ENCODE assay signal across 1 cellular context in genomic region chr7:84638339-84638697, GRCh38.
TF ChIP-seq lines count a peak whose summit lies in the region.

No MANE protein-coding gene starts in this region.

TF ChIP-seq in WTC11, 78 proteins besides CTCF, POLR2A, EP300 and RAD21 (continued from another document):
- TF ChIP-seq ARID4B (CRISPR knock-in tag; IDR thresholded peaks at IDR 0.05; ENCODE audit: borderline replicate concordance) (no peak), ZNF121 (CRISPR knock-in tag; IDR thresholded peaks at IDR 0.05) (no peak), STAT6 (CRISPR knock-in tag; conservative IDR thresholded peaks at IDR 0.05; ENCODE audit: low read depth) (no peak), MXD4 (CRISPR knock-in tag; IDR thresholded peaks at IDR 0.05; ENCODE audit: borderline replicate concordance) (no peak), HMGA2 (CRISPR knock-in tag; IDR thresholded peaks at IDR 0.05) (no peak), USF2 (CRISPR knock-in tag; IDR thresholded peaks at IDR 0.05) (no peak), GRHL2 (CRISPR knock-in tag; IDR thresholded peaks at IDR 0.05; ENCODE audit: insufficient replicate concordance, severe bottlenecking) (no peak), ATF2 (CRISPR knock-in tag; IDR thresholded peaks at IDR 0.05; ENCODE audit: borderline replicate concordance, low read depth) (no peak), NFE2L1 (CRISPR knock-in tag; IDR thresholded peaks at IDR 0.05) (no peak), SMAD3 (CRISPR knock-in tag; IDR thresholded peaks at IDR 0.05; ENCODE audit: borderline replicate concordance) (no peak), FOXJ3 (CRISPR knock-in tag; IDR thresholded peaks at IDR 0.05; ENCODE audit: borderline replicate concordance) (no peak), ETV6 (CRISPR knock-in tag; IDR thresholded peaks at IDR 0.05) (no peak)
